20 cellular contexts compared by ENCODE assay signal in genomic region chr6:17691925-17692538, GRCh38. TPM values are rescaled to one million over a fixed set of nuclear protein-coding genes. Genes with fewer than 3 reads are reported as not detected.
DNase-seq lines count a peak whose midpoint lies in the region; ATAC-seq and TF ChIP-seq lines count a peak whose summit lies in the region.
"Had no signal": no experiment of that assay in that cellular context is flagged by ENCODE, and none has a peak within 500 bp of the region (broad histone marks: within the 10 kb centered on the region; RNA-seq: fewer than 3 reads in every experiment).

No MANE protein-coding gene starts in this region.

- no peaks in the 10 kb centered on the region for H3K9me3 Mint-ChIP-seq in activated CD4-positive, alpha-beta memory T cell treated with anti-CD3 and anti-CD28 coated beads for 36 hours
- no peaks in the 10 kb centered on the region for H3K9me3 Mint-ChIP-seq in activated CD4-positive, alpha-beta memory T cell treated with anti-CD3 and anti-CD28 coated beads, Interleukin-2, amount 10 ng/mL, durations not matched to agents 7 days and 5 days
- H3K9me3 Mint-ChIP-seq in H9, result no peaks in the 10 kb centered on the region
- no peaks in the 10 kb centered on the region for H3K9me3 Mint-ChIP-seq in activated T-helper 1 cell treated with anti-CD3 and anti-CD28 coated beads, Interleukin-12 subunit alpha, Interleukin-12 subunit beta, Interleukin-2, Interleukin-4 antibody, amounts not matched to agents 30 ng/mL and 10 ng/mL and 1 ng/mL, durations not matched to agents 14 hours and 24 hours and 36 hours
- peaks cover 0 to 3% (median 0%) of the 10 kb centered on the region in 11 donors for H3K9me3 Mint-ChIP-seq in naive thymus-derived CD4-positive, alpha-beta T cell
- H3K9me3 Mint-ChIP-seq: activated T-cell treated with anti-CD3 and anti-CD28 coated beads, Interleukin-2, amount 50 U/mL, for 72 hours; central memory CD8-positive, alpha-beta T cell had no signal

- H4K5ac ChIP-seq in H9 (ENCODE audit: insufficient read length, low read depth, low read length), result no peak overlapping the region

- H2AK5ac ChIP-seq in H9 (ENCODE audit: insufficient read length, low read length) (no peak overlapping the region), neuronal stem cell (ENCODE audit: low read depth, low read length) (no peak overlapping the region)

- H3K4me2 ChIP-seq in H9 (ENCODE audit: insufficient read depth, insufficient read length, low read length), result no peak overlapping the region
- no peak overlapping the region for H3K4me2 ChIP-seq in neuronal stem cell (ENCODE audit: insufficient read depth, low read length, poor library complexity, severe bottlenecking)

- H3K18ac ChIP-seq in H9 (ENCODE audit: insufficient read length, low read depth, low read length) (no peak overlapping the region), neuronal stem cell (ENCODE audit: low read length) (no peak overlapping the region)

- H3K23ac ChIP-seq in H9 (ENCODE audit: insufficient read length, low read depth, low read length), result no peak overlapping the region
- H3K23ac ChIP-seq in neuronal stem cell (ENCODE audit: low read depth, low read length, poor library complexity), result no peak overlapping the region

- H3K14ac ChIP-seq in H9 (ENCODE audit: insufficient read depth, low read length) (no peak overlapping the region), neuronal stem cell (ENCODE audit: low read length) (no peak overlapping the region)

- no peak overlapping the region for H2BK20ac ChIP-seq in H9 (ENCODE audit: low read depth, low read length, poor library complexity, severe bottlenecking)

- WGBS in H9 (ENCODE audit: extremely low coverage, insufficient read length, low lambda C conversion rate), result no CpG with 5 or more reads among the region's 4 CpGs
- WGBS in sigmoid colon, 2 donors, result 93 to 94% methylated on average over 4 of the region's 4 CpGs
- no CpG with 5 or more reads among the region's 4 CpGs for WGBS in neuronal stem cell (ENCODE audit: extremely low coverage in 2 of 2, insufficient read length in 2 of 2, insufficient replicate concordance in 1 of 2), 2 donors

- no peak for TF ChIP-seq EP300 in sigmoid colon (IDR thresholded peaks at IDR 0.05)

- H4K8ac ChIP-seq in H9 (replicated peaks; ENCODE audit: insufficient read length, low read depth, low read length) (no peak overlapping the region), neuronal stem cell (ENCODE audit: low read depth, low read length) (no peak overlapping the region)

- H3K27ac Mint-ChIP-seq in activated CD4-positive, alpha-beta memory T cell treated with anti-CD3 and anti-CD28 coated beads for 36 hours, result peak overlapping the region; percentile 62
- no peak overlapping the region for H3K27ac Mint-ChIP-seq in activated CD4-positive, alpha-beta memory T cell treated with anti-CD3 and anti-CD28 coated beads, Interleukin-2, amount 10 ng/mL, durations not matched to agents 7 days and 5 days
- peak overlapping the region in 2 of 3 experiments; percentile 1 to 90; a peak in 4 of 7 replicates for H3K27ac Mint-ChIP-seq in H9
- peak overlapping the region; percentile 56 for H3K27ac Mint-ChIP-seq in activated T-helper 1 cell treated with anti-CD3 and anti-CD28 coated beads, Interleukin-12 subunit alpha, Interleukin-12 subunit beta, Interleukin-2, Interleukin-4 antibody, amounts not matched to agents 30 ng/mL and 10 ng/mL and 1 ng/mL, durations not matched to agents 14 hours and 24 hours and 36 hours
- peak overlapping the region; percentile 2 to 75 (median 31) for H3K27ac Mint-ChIP-seq in naive thymus-derived CD4-positive, alpha-beta T cell
- H3K27ac Mint-ChIP-seq: activated T-cell treated with anti-CD3 and anti-CD28 coated beads, Interleukin-2, amount 50 U/mL, for 72 hours had no signal

- H3K79me2 ChIP-seq in H9 (ENCODE audit: insufficient read depth, low read length), result peaks cover 50% of the 10 kb centered on the region

- H3K4ac ChIP-seq in H9 (ENCODE audit: low read depth, low read length) (no peak overlapping the region), neuronal stem cell (ENCODE audit: low read length) (no peak overlapping the region)

- H4K91ac ChIP-seq in H9 (ENCODE audit: insufficient read length, low read depth, low read length) (no peak overlapping the region), neuronal stem cell (ENCODE audit: low read depth, low read length, poor library complexity) (no peak overlapping the region)

- H2BK120ac ChIP-seq in H9 (ENCODE audit: low read depth, low read length, poor library complexity, severe bottlenecking) (no peak overlapping the region), neuronal stem cell (ENCODE audit: low read depth, low read length) (no peak overlapping the region)

- peaks cover 48% of the 10 kb centered on the region for H3K4me1 Mint-ChIP-seq in activated CD4-positive, alpha-beta memory T cell treated with anti-CD3 and anti-CD28 coated beads for 36 hours (ENCODE audit: low read depth)
- peaks cover 40% of the 10 kb centered on the region for H3K4me1 Mint-ChIP-seq in activated CD4-positive, alpha-beta memory T cell treated with anti-CD3 and anti-CD28 coated beads, Interleukin-2, amount 10 ng/mL, durations not matched to agents 7 days and 5 days
- peaks cover 17 to 23% of the 10 kb centered on the region in 2 experiments for H3K4me1 Mint-ChIP-seq in H9
- peaks cover 25% of the 10 kb centered on the region for H3K4me1 Mint-ChIP-seq in activated T-helper 1 cell treated with anti-CD3 and anti-CD28 coated beads, Interleukin-12 subunit alpha, Interleukin-12 subunit beta, Interleukin-2, Interleukin-4 antibody, amounts not matched to agents 30 ng/mL and 10 ng/mL and 1 ng/mL, durations not matched to agents 14 hours and 24 hours and 36 hours (ENCODE audit: low read depth)
- H3K4me1 Mint-ChIP-seq in naive thymus-derived CD4-positive, alpha-beta T cell, result peaks cover 41 to 90% (median 71%) of the 10 kb centered on the region in 7 donors

- H4K20me1 ChIP-seq in H9 (ENCODE audit: control insufficient read depth, insufficient read depth, insufficient read length), result no peaks in the 10 kb centered on the region

- no peak for ATAC-seq in naive thymus-derived CD4-positive, alpha-beta T cell
- ATAC-seq: activated T-cell treated with anti-CD3 and anti-CD28 coated beads, Interleukin-2, amount 50 U/mL, for 72 hours; left lobe of liver had no signal

- H3K4me3 Mint-ChIP-seq in activated CD4-positive, alpha-beta memory T cell treated with anti-CD3 and anti-CD28 coated beads for 36 hours, result no peak overlapping the region
- H3K4me3 Mint-ChIP-seq in activated CD4-positive, alpha-beta memory T cell treated with anti-CD3 and anti-CD28 coated beads, Interleukin-2, amount 10 ng/mL, durations not matched to agents 7 days and 5 days, result no peak overlapping the region
- H3K4me3 Mint-ChIP-seq in H9, result no peak overlapping the region
- H3K4me3 Mint-ChIP-seq in activated T-helper 1 cell treated with anti-CD3 and anti-CD28 coated beads, Interleukin-12 subunit alpha, Interleukin-12 subunit beta, Interleukin-2, Interleukin-4 antibody, amounts not matched to agents 30 ng/mL and 10 ng/mL and 1 ng/mL, durations not matched to agents 14 hours and 24 hours and 36 hours, result no peak overlapping the region
- H3K4me3 Mint-ChIP-seq in naive thymus-derived CD4-positive, alpha-beta T cell, result peak overlapping the region in 6 of 10 donors; percentile 26 to 44 (median 32)
- H3K4me3 Mint-ChIP-seq: central memory CD8-positive, alpha-beta T cell had no signal

- no peak overlapping the region for H2BK5ac ChIP-seq in H9 (ENCODE audit: insufficient read length, low read length)
- no peak overlapping the region for H2BK5ac ChIP-seq in neuronal stem cell (ENCODE audit: low read length)

- H3K23me2 ChIP-seq in H9 (ENCODE audit: insufficient read length, low read depth, low read length, poor library complexity, severe bottlenecking), result no peaks in the 10 kb centered on the region

- H3K27me3 Mint-ChIP-seq in activated CD4-positive, alpha-beta memory T cell treated with anti-CD3 and anti-CD28 coated beads for 36 hours, result no peaks in the 10 kb centered on the region
- no peaks in the 10 kb centered on the region for H3K27me3 Mint-ChIP-seq in activated CD4-positive, alpha-beta memory T cell treated with anti-CD3 and anti-CD28 coated beads, Interleukin-2, amount 10 ng/mL, durations not matched to agents 7 days and 5 days
- no peaks in the 10 kb centered on the region for H3K27me3 Mint-ChIP-seq in H9 (ENCODE audit: low read depth)
- no peaks in the 10 kb centered on the region for H3K27me3 Mint-ChIP-seq in activated T-helper 1 cell treated with anti-CD3 and anti-CD28 coated beads, Interleukin-12 subunit alpha, Interleukin-12 subunit beta, Interleukin-2, Interleukin-4 antibody, amounts not matched to agents 30 ng/mL and 10 ng/mL and 1 ng/mL, durations not matched to agents 14 hours and 24 hours and 36 hours (ENCODE audit: insufficient read depth)
- H3K27me3 Mint-ChIP-seq in naive thymus-derived CD4-positive, alpha-beta T cell, result no peaks in the 10 kb centered on the region
- H3K27me3 Mint-ChIP-seq: central memory CD8-positive, alpha-beta T cell had no signal

- H3K27ac ChIP-seq in H9 (ENCODE audit: insufficient read length, low read depth, low read length) (no peak overlapping the region), sigmoid colon (no peak overlapping the region), neuronal stem cell (replicated peaks; ENCODE audit: low read length) (no peak overlapping the region)
- no peak overlapping the region for H3K27ac ChIP-seq in naive thymus-derived CD4-positive, alpha-beta T cell (ENCODE audit: low read depth, low read length)
- H3K27ac ChIP-seq: C4-2B, uterus had no signal

- CTCF ChIA-PET in activated CD4-positive, alpha-beta memory T cell treated with anti-CD3 and anti-CD28 coated beads for 36 hours (lab: Charles Lee), result interaction anchor here (1.7 to 3.0 kb wide), 2 partner anchors 9 to 111 kb away, joined by 7 to 25 read pairs; no protein-coding TSS in a partner anchor
- CTCF ChIA-PET in activated CD4-positive, alpha-beta memory T cell treated with anti-CD3 and anti-CD28 coated beads, Interleukin-2, amount 10 ng/mL, durations not matched to agents 7 days and 5 days (lab: Charles Lee), result interaction anchor here (0.8 to 4.0 kb wide), 6 partner anchors 9 to 123 kb away, joined by 3 to 27 read pairs (median 4); no protein-coding TSS in a partner anchor
- CTCF ChIA-PET in naive thymus-derived CD4-positive, alpha-beta T cell (lab: Charles Lee), result interaction anchor here (0.9 kb wide), 1 partner anchor 8 kb away, joined by 3 read pairs; no protein-coding TSS in a partner anchor

- POLR2A ChIA-PET in activated CD4-positive, alpha-beta memory T cell treated with anti-CD3 and anti-CD28 coated beads for 36 hours (lab: Charles Lee), result interaction anchor here (0.7 to 1.4 kb wide), 2 partner anchors 9 to 10 kb away, joined by 3 to 6 read pairs; no protein-coding TSS in a partner anchor
- POLR2A ChIA-PET in activated CD4-positive, alpha-beta memory T cell treated with anti-CD3 and anti-CD28 coated beads, Interleukin-2, amount 10 ng/mL, durations not matched to agents 7 days and 5 days (lab: Charles Lee), result interaction anchor here (1.3 to 6.5 kb wide), 5 partner anchors 10 to 92 kb away, joined by 3 to 43 read pairs (median 6); partner anchors contain the start of genes FAM8A1 and NUP153
- POLR2A ChIA-PET in naive thymus-derived CD4-positive, alpha-beta T cell (lab: Charles Lee), result interaction anchor here (1.1 kb wide), 1 partner anchor 9 kb away, joined by 5 read pairs; no protein-coding TSS in a partner anchor

- H2BK15ac ChIP-seq in H9 (ENCODE audit: low read depth, low read length), result no peak overlapping the region
- H2BK15ac ChIP-seq in neuronal stem cell (ENCODE audit: low read length), result no peak overlapping the region

- no peak overlapping the region for H3K56ac ChIP-seq in H9 (ENCODE audit: insufficient read length, low read depth, low read length)

- H2BK12ac ChIP-seq in H9 (ENCODE audit: insufficient read length, low read depth, low read length), result no peak overlapping the region
- no peak overlapping the region for H2BK12ac ChIP-seq in neuronal stem cell (ENCODE audit: low read length)

- H3K4me1 ChIP-seq in H9 (ENCODE audit: insufficient read depth, low read length) (no peaks in the 10 kb centered on the region), sigmoid colon (peaks cover 0 to 22% (median 7%) of the 10 kb centered on the region in 4 donors), neuronal stem cell (ENCODE audit: control insufficient read depth in 2 of 2, insufficient read depth in 1 of 2, low read depth in 1 of 2, low read length in 2 of 2) (no peaks in the 10 kb centered on the region)
- peaks cover 0 to 8% of the 10 kb centered on the region in 2 donors for H3K4me1 ChIP-seq in naive thymus-derived CD4-positive, alpha-beta T cell (ENCODE audit: control insufficient read depth in 2 of 2, insufficient read depth in 2 of 2, low read length in 2 of 2)
- H3K4me1 ChIP-seq: uterus had no signal

- no peak overlapping the region for H3T11ph ChIP-seq in H9 (ENCODE audit: low read length)

- no peak for TF ChIP-seq POLR2A in sigmoid colon (IDR thresholded peaks at IDR 0.05)

- H3K79me1 ChIP-seq in H9 (ENCODE audit: insufficient read depth, low read depth, low read length, poor library complexity, severe bottlenecking) (peaks cover 9% of the 10 kb centered on the region), neuronal stem cell (ENCODE audit: low read depth, low read length) (peaks cover 2% of the 10 kb centered on the region)

- H3K36me3 ChIP-seq in naive thymus-derived CD4-positive, alpha-beta T cell (ENCODE audit: control insufficient read depth in 2 of 3, insufficient read depth in 3 of 3, low read length in 3 of 3), result peaks cover 0 to 13% (median 12%) of the 10 kb centered on the region in 3 experiments
- peaks cover 0 to 12% (median 0%) of the 10 kb centered on the region in 4 donors for H3K36me3 ChIP-seq in sigmoid colon
- H3K36me3 ChIP-seq in neuronal stem cell (replicated peaks in 1 of 2; ENCODE audit: control insufficient read depth in 2 of 2, insufficient read depth in 2 of 2, low read length in 2 of 2), result peaks cover 0 to 54% of the 10 kb centered on the region in 2 donors
- H3K36me3 ChIP-seq: uterus had no signal

- H3K9ac ChIP-seq in H9 (ENCODE audit: extremely low read depth, insufficient read length, low read length) (no peak overlapping the region), neuronal stem cell (ENCODE audit: low read depth, low read length, poor library complexity) (no peak overlapping the region)

- intact Hi-C loops in activated CD4-positive, alpha-beta memory T cell treated with anti-CD3 and anti-CD28 coated beads for 36 hours (cut with micrococcal nuclease), result no loop called here
- intact Hi-C loops in activated T-helper 1 cell treated with anti-CD3 and anti-CD28 coated beads, Interleukin-12 subunit alpha, Interleukin-12 subunit beta, Interleukin-2, Interleukin-4 antibody, amounts not matched to agents 30 ng/mL and 10 ng/mL and 1 ng/mL, durations not matched to agents 14 hours and 24 hours and 36 hours (cut with micrococcal nuclease), result loop anchor here (1.0 kb wide), 1 partner anchor 11 kb away; no protein-coding TSS in a partner anchor
- intact Hi-C loops in naive thymus-derived CD4-positive, alpha-beta T cell (cut with micrococcal nuclease), result no loop called here
- intact Hi-C loops in sigmoid colon (cut with DNase I), result no loop called here

- no peaks in the 10 kb centered on the region for H3K9me3 ChIP-seq in H9 (ENCODE audit: control insufficient read depth, low read depth, low read length)
- H3K9me3 ChIP-seq in naive thymus-derived CD4-positive, alpha-beta T cell (ENCODE audit: control insufficient read depth in 2 of 3, low read length in 3 of 3), result no peaks in the 10 kb centered on the region
- H3K9me3 ChIP-seq in sigmoid colon, result no peaks in the 10 kb centered on the region
- peaks cover 0 to 6% of the 10 kb centered on the region in 2 donors for H3K9me3 ChIP-seq in neuronal stem cell (replicated peaks in 1 of 2; ENCODE audit: control insufficient read depth in 2 of 2, insufficient read depth in 1 of 2, low read depth in 1 of 2, low read length in 2 of 2)
- H3K9me3 ChIP-seq: uterus had no signal

- TF ChIP-seq CTCF in H9 (conservative IDR thresholded peaks at IDR 0.05) (no peak), sigmoid colon (IDR thresholded peaks at IDR 0.05) (no peak)

- no peak for DNase-seq in activated CD4-positive, alpha-beta memory T cell treated with anti-CD3 and anti-CD28 coated beads for 36 hours
- no peak for DNase-seq in activated CD4-positive, alpha-beta memory T cell treated with anti-CD3 and anti-CD28 coated beads, Interleukin-2, amount 10 ng/mL, durations not matched to agents 7 days and 5 days
- DNase-seq in H9, result no peak
- DNase-seq in activated T-helper 1 cell treated with anti-CD3 and anti-CD28 coated beads, Interleukin-12 subunit alpha, Interleukin-12 subunit beta, Interleukin-2, Interleukin-4 antibody, amounts not matched to agents 30 ng/mL and 10 ng/mL and 1 ng/mL, durations not matched to agents 14 hours and 24 hours and 36 hours (ENCODE audit: low spot score), result no peak
- no peak for DNase-seq in naive thymus-derived CD4-positive, alpha-beta T cell
- DNase-seq in sigmoid colon, result no peak
- no peak for DNase-seq in neuronal stem cell (ENCODE audit: low spot score)
- DNase-seq in kidney tubule cell (ENCODE audit: low spot score), result no peak
- DNase-seq: ACHN; activated CD4-positive, alpha-beta T cell treated with anti-CD3 and anti-CD28 coated beads, Interleukin-2, amount 50 U/mL, for 4 hours; activated T-cell treated with anti-CD3 and anti-CD28 coated beads, Interleukin-2, amount 50 U/mL, for 72 hours; effector CD8-positive, alpha-beta T cell; Karpas-422; midbrain; NCI-H1105; NCI-H510A; uterus had no signal

- H3K27me3 ChIP-seq in H9 (ENCODE audit: insufficient read depth, low read length) (no peaks in the 10 kb centered on the region), sigmoid colon (no peaks in the 10 kb centered on the region), neuronal stem cell (ENCODE audit: control insufficient read depth in 3 of 3, insufficient read depth in 3 of 3, low read depth in 1 of 3, low read length in 3 of 3) (no peaks in the 10 kb centered on the region)
- H3K27me3 ChIP-seq in naive thymus-derived CD4-positive, alpha-beta T cell (ENCODE audit: control insufficient read depth in 2 of 2, insufficient read depth in 2 of 2, low read length in 2 of 2), result no peaks in the 10 kb centered on the region
- H3K27me3 ChIP-seq: uterus had no signal

- H3K4me3 ChIP-seq in naive thymus-derived CD4-positive, alpha-beta T cell (ENCODE audit: low read length), result no peak overlapping the region
- H3K4me3 ChIP-seq in sigmoid colon, result no peak overlapping the region
- no peak overlapping the region for H3K4me3 ChIP-seq in neuronal stem cell (ENCODE audit: low read length in 2 of 2)
- H3K4me3 ChIP-seq: uterus had no signal

- peaks cover 16% of the 10 kb centered on the region for H3K36me3 Mint-ChIP-seq in activated CD4-positive, alpha-beta memory T cell treated with anti-CD3 and anti-CD28 coated beads for 36 hours
- peaks cover 29% of the 10 kb centered on the region for H3K36me3 Mint-ChIP-seq in activated CD4-positive, alpha-beta memory T cell treated with anti-CD3 and anti-CD28 coated beads, Interleukin-2, amount 10 ng/mL, durations not matched to agents 7 days and 5 days (ENCODE audit: low read depth)
- H3K36me3 Mint-ChIP-seq in H9 (ENCODE audit: insufficient read depth in 1 of 3, low read depth in 3 of 3), result peaks cover 15 to 24% (median 15%) of the 10 kb centered on the region in 3 experiments; a peak in 6 of 7 replicates
- H3K36me3 Mint-ChIP-seq in activated T-helper 1 cell treated with anti-CD3 and anti-CD28 coated beads, Interleukin-12 subunit alpha, Interleukin-12 subunit beta, Interleukin-2, Interleukin-4 antibody, amounts not matched to agents 30 ng/mL and 10 ng/mL and 1 ng/mL, durations not matched to agents 14 hours and 24 hours and 36 hours (ENCODE audit: low read depth), result peaks cover 18% of the 10 kb centered on the region
- H3K36me3 Mint-ChIP-seq in naive thymus-derived CD4-positive, alpha-beta T cell, result peaks cover 0 to 21% (median 17%) of the 10 kb centered on the region in 5 donors

- H2AFZ ChIP-seq in H9 (ENCODE audit: low read length), result no peak overlapping the region
- H2AFZ ChIP-seq in neuronal stem cell (ENCODE audit: low read length), result no peak overlapping the region

RNA-seq across cellular contexts. Expression of gene NUP153, which starts 14.7 kb away (rescaled TPM):
- 10 to 100 TPM; 72.4 to 78.2 TPM for total RNA-seq in activated CD4-positive, alpha-beta memory T cell treated with anti-CD3 and anti-CD28 coated beads for 36 hours
- total RNA-seq in activated CD4-positive, alpha-beta memory T cell treated with anti-CD3 and anti-CD28 coated beads, Interleukin-2, amount 10 ng/mL, durations not matched to agents 7 days and 5 days, result 10 to 100 TPM; 74.0 to 75.8 TPM
- total RNA-seq in H9 (2021) (96.1 and 99.3 TPM in 2 replicates), sigmoid colon (10 to 100 TPM; 30.0 to 31.4 (median 30.6) TPM)
- total RNA-seq in activated T-helper 1 cell treated with anti-CD3 and anti-CD28 coated beads, Interleukin-12 subunit alpha, Interleukin-12 subunit beta, Interleukin-2, Interleukin-4 antibody, amounts not matched to agents 30 ng/mL and 10 ng/mL and 1 ng/mL, durations not matched to agents 14 hours and 24 hours and 36 hours, result 106 and 109 TPM in 2 replicates
- total RNA-seq in naive thymus-derived CD4-positive, alpha-beta T cell, result 10 to 100 TPM; 47.7 to 90.9 (median 53.0) TPM
- 1 to 10 TPM; 2.5 to 6.5 TPM for polyA plus RNA-seq in naive thymus-derived CD4-positive, alpha-beta T cell
- 10 to 100 TPM in 1 of 3 donors, 1 to 10 TPM in 2; 6.6 to 13.2 (median 9.0) TPM for polyA plus RNA-seq in sigmoid colon
- 32.8 TPM for polyA plus RNA-seq in neuronal stem cell (2013, experiment 1 of 2)
- polyA plus RNA-seq in neuronal stem cell (2013, experiment 2 of 2), result 33.2 TPM

Comparison
In these comparisons a context has a peak if more than half of its experiments do, and no peak if none do; other contexts are left out.
1. H3K4me3 Mint-ChIP-seq: peak in naive thymus-derived CD4-positive, alpha-beta T cell (6 of 10); none in activated CD4-positive, alpha-beta memory T cell treated with anti-CD3 and anti-CD28 coated beads for 36 hours (single experiment), activated CD4-positive, alpha-beta memory T cell treated with anti-CD3 and anti-CD28 coated beads, Interleukin-2, amount 10 ng/mL, durations not matched to agents 7 days and 5 days (single experiment), H9 (0 of 2) and activated T-helper 1 cell treated with anti-CD3 and anti-CD28 coated beads, Interleukin-12 subunit alpha, Interleukin-12 subunit beta, Interleukin-2, Interleukin-4 antibody, amounts not matched to agents 30 ng/mL and 10 ng/mL and 1 ng/mL, durations not matched to agents 14 hours and 24 hours and 36 hours (single experiment).